ENCODE assay signal across 8 cellular contexts in the genomic region with DNA sequence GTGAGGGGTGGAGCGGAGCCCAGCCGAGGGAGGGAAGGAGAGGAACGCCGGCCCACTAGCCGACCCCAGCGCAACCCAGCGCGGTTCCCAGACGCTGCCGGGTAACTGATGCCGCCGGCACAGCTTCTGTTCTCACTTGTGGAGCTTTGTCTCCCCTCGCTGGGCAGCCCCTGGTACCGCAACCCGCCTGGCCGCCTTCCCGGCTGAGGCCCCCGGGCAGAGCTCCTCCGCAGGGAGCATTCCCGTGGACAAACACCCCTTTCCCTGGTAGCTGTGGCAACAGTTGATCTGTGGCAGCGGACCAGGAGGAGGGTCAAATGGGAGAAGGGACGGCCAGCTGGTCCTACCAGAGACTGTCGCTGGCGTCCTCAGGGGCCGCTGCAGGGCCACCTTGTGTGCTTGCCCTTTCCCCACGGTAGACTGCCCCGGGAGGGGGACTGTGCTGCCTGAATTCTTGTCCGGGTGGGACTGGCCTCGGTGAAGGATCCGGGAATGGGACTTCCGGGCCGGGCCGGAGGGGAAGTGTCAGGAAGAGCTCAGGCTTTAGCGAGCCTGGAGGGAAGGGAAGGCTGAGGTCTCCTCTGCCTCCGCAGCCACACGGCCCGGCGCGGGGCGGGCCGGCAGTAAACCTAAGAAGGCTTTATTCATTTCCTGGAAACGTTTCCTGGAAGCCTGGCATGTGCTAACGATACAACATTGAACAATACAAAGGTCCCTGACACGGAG.
DNase-seq lines count a peak whose midpoint lies in the region; ATAC-seq and TF ChIP-seq lines count a peak whose summit lies in the region.

No MANE protein-coding gene starts in this region.

- no peaks in the 10 kb centered on the region for H3K36me3 ChIP-seq in ES-I3 (ENCODE audit: insufficient read depth, low read length)
- no peaks in the 10 kb centered on the region for H3K36me3 ChIP-seq in iPS DF 6.9 (ENCODE audit: control insufficient read depth, insufficient read depth, low read length)

- no peaks in the 10 kb centered on the region for H3K27me3 ChIP-seq in iPS DF 6.9 (ENCODE audit: control insufficient read depth, insufficient read depth, low read length)

- peak overlapping the region; percentile 98 for H3K9ac ChIP-seq in ES-I3 (ENCODE audit: low read depth, low read length)

- no peak overlapping the region for H3K27ac ChIP-seq in iPS DF 6.9 (ENCODE audit: low read length)

- ATAC-seq in GM21786 (IDR thresholded peaks at IDR 0.05; ENCODE audit: unreplicated experiment) = no peak

- H3K4me3 ChIP-seq in iPS DF 6.9 (ENCODE audit: low read length) = peak overlapping the region; percentile 46; the same call in 1 of the 2 replicates
- H3K4me3 ChIP-seq in retinal pigment epithelial cell (ENCODE audit: low read length) = peak overlapping the region; percentile 67

- TF ChIP-seq CTCF in retinal pigment epithelial cell (conservative IDR thresholded peaks at IDR 0.05; ENCODE audit: low read depth, low read length) = peak; percentile 87

- WGBS in iPS DF 6.9 (ENCODE audit: insufficient coverage, insufficient read length) = no CpG with 5 or more reads among the region's 44 CpGs

- H3K9me3 ChIP-seq in ES-I3 (ENCODE audit: control insufficient read depth, insufficient read depth, low read length) (no peaks in the 10 kb centered on the region), iPS DF 6.9 (ENCODE audit: control insufficient read depth, insufficient read depth, low read length) (no peaks in the 10 kb centered on the region)

- H3K4me1 ChIP-seq in ES-I3 (ENCODE audit: insufficient read depth, low read length) (no peaks in the 10 kb centered on the region), iPS DF 6.9 (ENCODE audit: control insufficient read depth, insufficient read depth, low read length) (no peaks in the 10 kb centered on the region)

- DNase-seq in NCI-H1092 treated with DMSO at 0.1 percent for 48 hours (lab: John Stamatoyannopoulos, UW) = peak; percentile 87
- peak; percentile 96 for DNase-seq in astrocyte of the hippocampus (ENCODE audit: low read depth, low spot score)
- DNase-seq in iPS DF 6.9 (ENCODE audit: low read depth, low spot score) = peak; percentile 72
- peak; percentile 40 for DNase-seq in retinal pigment epithelial cell (ENCODE audit: low read depth)
- no peak for DNase-seq in Kasumi-1 (lab: John Stamatoyannopoulos, UW)
- DNase-seq in GOT3 (lab: John Stamatoyannopoulos, UW) = no peak

Comparison
In these comparisons a context has a peak if more than half of its experiments do, and no peak if none do; other contexts are left out.
1. DNase-seq: peak in NCI-H1092 treated with DMSO at 0.1 percent for 48 hours (single experiment), astrocyte of the hippocampus (single experiment), iPS DF 6.9 (single experiment) and retinal pigment epithelial cell (single experiment); none in Kasumi-1 (0 of 2) and GOT3 (single experiment).